1 cellular context compared by ENCODE assay signal in genomic region chr7:16754869-16755317, GRCh38.
TF ChIP-seq lines count a peak whose summit lies in the region.

No MANE protein-coding gene starts in this region.

TF ChIP-seq in HCT116, 20 proteins besides CTCF, POLR2A, EP300 and RAD21 (continued from another document):
- no peak for TF ChIP-seq REST (IDR thresholded peaks at IDR 0.05; ENCODE audit: low read depth)
